In genomic region chr10:121598261-121599249, GRCh38 we compare ENCODE assay signal across 7 cellular contexts. TPM values are rescaled to one million over a fixed set of nuclear protein-coding genes. Genes with fewer than 3 reads are reported as not detected.
DNase-seq lines count a peak whose midpoint lies in the region; ATAC-seq and TF ChIP-seq lines count a peak whose summit lies in the region.

TSS of gene FGFR2 (minus strand) at chr10:121598444. CDS start at chr10:121593817, 4,627 bp downstream.

- H3K9ac ChIP-seq in MM.1S (ENCODE audit: low read length): peak within 1 kb of the TSS; percentile 37; the same call in 1 of the 2 replicates

- peak within 1 kb of the TSS; percentile 12 for H3K4me3 Mint-ChIP-seq in activated CD8-positive, alpha-beta T cell treated with anti-CD3 and anti-CD28 coated beads, Interleukin-2, amount 10 ng/mL, durations not matched to agents 7 days and 5 days
- peak within 1 kb of the TSS; percentile 57 for H3K4me3 Mint-ChIP-seq in natural killer cell

- H3K36me3 ChIP-seq in MM.1S (replicated peaks; ENCODE audit: insufficient read depth, low read length): no peaks in the 10 kb centered on the region
- no peaks in the 10 kb centered on the region for H3K36me3 ChIP-seq in vagina

- H3K4me1 ChIP-seq in MM.1S (ENCODE audit: low read length): 0 out of 2 replicates have a peak, but pooled peaks cover 6% of the 10 kb centered on the region
- H3K4me1 ChIP-seq in foreskin keratinocyte: peaks cover 20% of the 10 kb centered on the region
- H3K4me1 ChIP-seq in vagina: peaks cover 35% of the 10 kb centered on the region

- peak in 1 of 2 donors; percentile 58 for TF ChIP-seq POLR2A in vagina (IDR thresholded peaks at IDR 0.05)

- peaks cover 52% of the 10 kb centered on the region for H3K27me3 Mint-ChIP-seq in activated CD8-positive, alpha-beta T cell treated with anti-CD3 and anti-CD28 coated beads, Interleukin-2, amount 10 ng/mL, durations not matched to agents 7 days and 5 days (ENCODE audit: low read depth)
- peaks cover 34 to 64% of the 10 kb centered on the region in 2 donors for H3K27me3 Mint-ChIP-seq in natural killer cell (ENCODE audit: low read depth in 2 of 2)

- H3K4me2 ChIP-seq in MM.1S (ENCODE audit: low read depth, low read length): peak within 1 kb of the TSS; percentile 45; the same call in 1 of the 2 replicates

- peak within 1 kb of the TSS; percentile 56; the same call in 1 of the 2 replicates for H2AFZ ChIP-seq in MM.1S (ENCODE audit: low read length)

- H3K9me2 ChIP-seq in MM.1S (replicated peaks; ENCODE audit: insufficient read depth, low read length): no peaks in the 10 kb centered on the region

- H3K27ac ChIP-seq in MM.1S (ENCODE audit: low read length): no peak within 1 kb of the TSS
- peak within 1 kb of the TSS; percentile 88 for H3K27ac ChIP-seq in foreskin keratinocyte
- peak within 1 kb of the TSS; percentile 78 for H3K27ac ChIP-seq in vagina

- no peak within 1 kb of the TSS for H3K27ac Mint-ChIP-seq in activated CD8-positive, alpha-beta T cell treated with anti-CD3 and anti-CD28 coated beads, Interleukin-2, amount 10 ng/mL, durations not matched to agents 7 days and 5 days
- H3K27ac Mint-ChIP-seq in natural killer cell: no peak within 1 kb of the TSS

- peaks cover 2% of the 10 kb centered on the region for H3K36me3 Mint-ChIP-seq in activated CD8-positive, alpha-beta T cell treated with anti-CD3 and anti-CD28 coated beads, Interleukin-2, amount 10 ng/mL, durations not matched to agents 7 days and 5 days (ENCODE audit: low read depth)
- peaks cover 7% of the 10 kb centered on the region for H3K36me3 Mint-ChIP-seq in natural killer cell

- H3K27me3 ChIP-seq in MM.1S (replicated peaks; ENCODE audit: insufficient read depth, low read length): no peaks in the 10 kb centered on the region
- no peaks in the 10 kb centered on the region for H3K27me3 ChIP-seq in foreskin keratinocyte
- H3K27me3 ChIP-seq in vagina: no peaks in the 10 kb centered on the region

- H3K9me3 Mint-ChIP-seq in activated CD8-positive, alpha-beta T cell treated with anti-CD3 and anti-CD28 coated beads, Interleukin-2, amount 10 ng/mL, durations not matched to agents 7 days and 5 days (ENCODE audit: insufficient read depth): no peaks in the 10 kb centered on the region
- no peaks in the 10 kb centered on the region for H3K9me3 Mint-ChIP-seq in natural killer cell

- peak within 1 kb of the TSS; percentile 37 for H3K4me3 ChIP-seq in MM.1S (ENCODE audit: low read length)
- peak within 1 kb of the TSS; percentile 51 to 73 for H3K4me3 ChIP-seq in vagina

- TF ChIP-seq CTCF in MM.1S (IDR thresholded peaks at IDR 0.05; ENCODE audit: low read length) (no peak), foreskin keratinocyte (conservative IDR thresholded peaks at IDR 0.05) (peak; percentile 12), natural killer cell (IDR thresholded peaks at IDR 0.05) (no peak), vagina (IDR thresholded peaks at IDR 0.05) (no peak)

- H3K9me3 ChIP-seq in MM.1S (replicated peaks; ENCODE audit: insufficient read depth, low read length): no peaks in the 10 kb centered on the region
- H3K9me3 ChIP-seq in vagina: no peaks in the 10 kb centered on the region

- POLR2A ChIA-PET in activated CD8-positive, alpha-beta T cell treated with anti-CD3 and anti-CD28 coated beads, Interleukin-2, amount 10 ng/mL, durations not matched to agents 7 days and 5 days (lab: Charles Lee): no interaction called here

- H3K4me1 Mint-ChIP-seq in activated CD8-positive, alpha-beta T cell treated with anti-CD3 and anti-CD28 coated beads, Interleukin-2, amount 10 ng/mL, durations not matched to agents 7 days and 5 days (ENCODE audit: low read depth): peaks cover 5% of the 10 kb centered on the region
- H3K4me1 Mint-ChIP-seq in natural killer cell: peaks cover 6 to 8% of the 10 kb centered on the region in 2 donors

- no peaks in the 10 kb centered on the region for H4K20me1 ChIP-seq in MM.1S (ENCODE audit: insufficient read depth, low read length)

- no peaks in the 10 kb centered on the region for H3F3A ChIP-seq in MM.1S (ENCODE audit: insufficient read depth, low read length)

- no peaks in the 10 kb centered on the region for H3K79me2 ChIP-seq in MM.1S (ENCODE audit: low read length)

- intact Hi-C loops in natural killer cell (cut with micrococcal nuclease): no loop called here
- intact Hi-C loops in vagina (cut with DNase I): no loop called here

- DNase-seq in G401 (ENCODE audit: low spot score) (peak; percentile 46), MM.1S (peak; percentile 61), foreskin keratinocyte (peak in 1 of 2 donors; percentile 62), natural killer cell (no peak), vagina (ENCODE audit: extremely low spot score in 2 of 2) (peak in 1 of 2 donors; percentile 89)
- peak; percentile 36 for DNase-seq in activated CD8-positive, alpha-beta T cell treated with anti-CD3 and anti-CD28 coated beads, Interleukin-2, amount 10 ng/mL, durations not matched to agents 7 days and 5 days

- in situ Hi-C loops in G401 (cut with HindIII; ENCODE audit: low sequenced_read_pairs): no loop called here

- ATAC-seq in GM21576 (IDR thresholded peaks at IDR 0.05; ENCODE audit: unreplicated experiment): peak; percentile 94
- ATAC-seq in activated CD8-positive, alpha-beta T cell treated with anti-CD3 and anti-CD28 coated beads, Interleukin-2, amount 10 ng/mL, durations not matched to agents 7 days and 5 days: peak; percentile 86
- ATAC-seq in foreskin keratinocyte: peak; percentile 83
- ATAC-seq in natural killer cell: peak; percentile 46 to 87 (median 68)

- CTCF ChIA-PET in activated CD8-positive, alpha-beta T cell treated with anti-CD3 and anti-CD28 coated beads, Interleukin-2, amount 10 ng/mL, durations not matched to agents 7 days and 5 days (lab: Charles Lee): no interaction called here

RNA-seq across cellular contexts. Expression of gene FGFR2, which starts in this region (rescaled TPM):
- 279 and 323 TPM in 2 replicates for total RNA-seq in G401 (2014; rRNA removed; shearing (Covaris generic))
- not detected for total RNA-seq in activated CD8-positive, alpha-beta T cell treated with anti-CD3 and anti-CD28 coated beads, Interleukin-2, amount 10 ng/mL, durations not matched to agents 7 days and 5 days
- total RNA-seq in foreskin keratinocyte: 30.3 and 35.8 TPM in 2 replicates
- polyA plus RNA-seq in foreskin keratinocyte: 11.1 and 14.3 TPM in 2 replicates
- total RNA-seq in natural killer cell: 1 to 10 TPM in 1 of 3 donors, under 1 TPM in 1, not detected in 1; 0.72 to 5.6 TPM
- 54.0 TPM for total RNA-seq in vagina

Comparison
In these comparisons a context has a peak if more than half of its experiments do, and no peak if none do; other contexts are left out.
1. Peak in DNase-seq and ATAC-seq in activated CD8-positive, alpha-beta T cell treated with anti-CD3 and anti-CD28 coated beads, Interleukin-2, amount 10 ng/mL, durations not matched to agents 7 days and 5 days; RNA of the gene not detected or under 1 TPM.